ENCODE assay signal across 2 cellular contexts in the genomic region with DNA sequence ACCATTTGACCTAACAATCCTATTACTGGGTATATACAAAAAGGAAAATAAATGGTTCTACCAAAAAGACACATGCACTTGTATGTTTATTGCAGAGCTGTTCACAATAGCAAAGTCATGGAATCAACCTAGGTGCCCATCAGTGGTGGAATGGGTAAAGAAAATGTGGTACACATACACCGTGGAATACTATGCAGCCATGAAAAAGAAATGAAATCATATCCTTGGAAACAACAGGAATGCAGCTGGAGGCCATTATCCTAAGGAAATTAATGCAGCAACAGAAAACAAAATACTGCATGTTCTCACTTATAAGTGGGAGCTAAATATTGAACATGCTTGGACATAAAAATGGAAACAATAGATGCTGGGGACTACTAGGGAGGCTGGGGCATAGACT.
TF ChIP-seq lines count a peak whose summit lies in the region.

No MANE protein-coding gene starts in this region.

TF ChIP-seq in SK-N-SH, 30 proteins besides CTCF, POLR2A, EP300 and RAD21 (continued from another document):
- TF ChIP-seq MEF2A (IDR thresholded peaks at IDR 0.05; ENCODE audit: borderline replicate concordance, low read depth) (no peak), FOSL2 (IDR thresholded peaks at IDR 0.05; ENCODE audit: borderline replicate concordance, low read depth) (no peak), GABPA (IDR thresholded peaks at IDR 0.05; ENCODE audit: low read depth) (no peak), CHD2 (IDR thresholded peaks at IDR 0.05; ENCODE audit: low read length, partially characterized antibody) (no peak), NFIC (IDR thresholded peaks at IDR 0.05; ENCODE audit: borderline replicate concordance) (no peak), RXRA (IDR thresholded peaks at IDR 0.05; ENCODE audit: borderline replicate concordance, low read depth) (no peak), YY1 (IDR thresholded peaks at IDR 0.05; ENCODE audit: low read depth) (no peak), NRF1 (IDR thresholded peaks at IDR 0.05; ENCODE audit: low read depth, low read length) (no peak), RFX5 (IDR thresholded peaks at IDR 0.05; ENCODE audit: low read length) (no peak), JUND (IDR thresholded peaks at IDR 0.05) (no peak), SIN3A (IDR thresholded peaks at IDR 0.05; ENCODE audit: borderline replicate concordance, low read depth, low read length) (no peak), TAF1 (IDR thresholded peaks at IDR 0.05; ENCODE audit: borderline replicate concordance, low read depth, low read length) (no peak), EZH2phosphoT487 (IDR thresholded peaks at IDR 0.05; ENCODE audit: borderline replicate concordance, low read depth) (no peak)
- TF ChIP-seq, protein P1, sequence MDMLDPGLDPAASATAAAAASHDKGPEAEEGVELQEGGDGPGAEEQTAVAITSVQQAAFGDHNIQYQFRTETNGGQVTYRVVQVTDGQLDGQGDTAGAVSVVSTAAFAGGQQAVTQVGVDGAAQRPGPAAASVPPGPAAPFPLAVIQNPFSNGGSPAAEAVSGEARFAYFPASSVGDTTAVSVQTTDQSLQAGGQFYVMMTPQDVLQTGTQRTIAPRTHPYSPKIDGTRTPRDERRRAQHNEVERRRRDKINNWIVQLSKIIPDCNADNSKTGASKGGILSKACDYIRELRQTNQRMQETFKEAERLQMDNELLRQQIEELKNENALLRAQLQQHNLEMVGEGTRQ (IDR thresholded peaks at IDR 0.05; ENCODE audit: borderline replicate concordance, low read depth, low read length), result no peak
- TF ChIP-seq, protein P2, sequence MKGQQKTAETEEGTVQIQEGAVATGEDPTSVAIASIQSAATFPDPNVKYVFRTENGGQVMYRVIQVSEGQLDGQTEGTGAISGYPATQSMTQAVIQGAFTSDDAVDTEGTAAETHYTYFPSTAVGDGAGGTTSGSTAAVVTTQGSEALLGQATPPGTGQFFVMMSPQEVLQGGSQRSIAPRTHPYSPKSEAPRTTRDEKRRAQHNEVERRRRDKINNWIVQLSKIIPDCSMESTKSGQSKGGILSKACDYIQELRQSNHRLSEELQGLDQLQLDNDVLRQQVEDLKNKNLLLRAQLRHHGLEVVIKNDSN (IDR thresholded peaks at IDR 0.05; ENCODE audit: borderline replicate concordance, low read depth), result no peak
- TF ChIP-seq, protein P3, sequence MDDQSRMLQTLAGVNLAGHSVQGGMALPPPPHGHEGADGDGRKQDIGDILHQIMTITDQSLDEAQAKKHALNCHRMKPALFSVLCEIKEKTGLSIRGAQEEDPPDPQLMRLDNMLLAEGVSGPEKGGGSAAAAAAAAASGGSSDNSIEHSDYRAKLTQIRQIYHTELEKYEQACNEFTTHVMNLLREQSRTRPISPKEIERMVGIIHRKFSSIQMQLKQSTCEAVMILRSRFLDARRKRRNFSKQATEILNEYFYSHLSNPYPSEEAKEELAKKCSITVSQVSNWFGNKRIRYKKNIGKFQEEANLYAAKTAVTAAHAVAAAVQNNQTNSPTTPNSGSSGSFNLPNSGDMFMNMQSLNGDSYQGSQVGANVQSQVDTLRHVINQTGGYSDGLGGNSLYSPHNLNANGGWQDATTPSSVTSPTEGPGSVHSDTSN (IDR thresholded peaks at IDR 0.05), result no peak
- TF ChIP-seq, protein P4, sequence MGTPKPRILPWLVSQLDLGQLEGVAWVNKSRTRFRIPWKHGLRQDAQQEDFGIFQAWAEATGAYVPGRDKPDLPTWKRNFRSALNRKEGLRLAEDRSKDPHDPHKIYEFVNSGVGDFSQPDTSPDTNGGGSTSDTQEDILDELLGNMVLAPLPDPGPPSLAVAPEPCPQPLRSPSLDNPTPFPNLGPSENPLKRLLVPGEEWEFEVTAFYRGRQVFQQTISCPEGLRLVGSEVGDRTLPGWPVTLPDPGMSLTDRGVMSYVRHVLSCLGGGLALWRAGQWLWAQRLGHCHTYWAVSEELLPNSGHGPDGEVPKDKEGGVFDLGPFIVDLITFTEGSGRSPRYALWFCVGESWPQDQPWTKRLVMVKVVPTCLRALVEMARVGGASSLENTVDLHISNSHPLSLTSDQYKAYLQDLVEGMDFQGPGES (IDR thresholded peaks at IDR 0.05; ENCODE audit: low read depth, low read length), result no peak
- TF ChIP-seq, protein P5, sequence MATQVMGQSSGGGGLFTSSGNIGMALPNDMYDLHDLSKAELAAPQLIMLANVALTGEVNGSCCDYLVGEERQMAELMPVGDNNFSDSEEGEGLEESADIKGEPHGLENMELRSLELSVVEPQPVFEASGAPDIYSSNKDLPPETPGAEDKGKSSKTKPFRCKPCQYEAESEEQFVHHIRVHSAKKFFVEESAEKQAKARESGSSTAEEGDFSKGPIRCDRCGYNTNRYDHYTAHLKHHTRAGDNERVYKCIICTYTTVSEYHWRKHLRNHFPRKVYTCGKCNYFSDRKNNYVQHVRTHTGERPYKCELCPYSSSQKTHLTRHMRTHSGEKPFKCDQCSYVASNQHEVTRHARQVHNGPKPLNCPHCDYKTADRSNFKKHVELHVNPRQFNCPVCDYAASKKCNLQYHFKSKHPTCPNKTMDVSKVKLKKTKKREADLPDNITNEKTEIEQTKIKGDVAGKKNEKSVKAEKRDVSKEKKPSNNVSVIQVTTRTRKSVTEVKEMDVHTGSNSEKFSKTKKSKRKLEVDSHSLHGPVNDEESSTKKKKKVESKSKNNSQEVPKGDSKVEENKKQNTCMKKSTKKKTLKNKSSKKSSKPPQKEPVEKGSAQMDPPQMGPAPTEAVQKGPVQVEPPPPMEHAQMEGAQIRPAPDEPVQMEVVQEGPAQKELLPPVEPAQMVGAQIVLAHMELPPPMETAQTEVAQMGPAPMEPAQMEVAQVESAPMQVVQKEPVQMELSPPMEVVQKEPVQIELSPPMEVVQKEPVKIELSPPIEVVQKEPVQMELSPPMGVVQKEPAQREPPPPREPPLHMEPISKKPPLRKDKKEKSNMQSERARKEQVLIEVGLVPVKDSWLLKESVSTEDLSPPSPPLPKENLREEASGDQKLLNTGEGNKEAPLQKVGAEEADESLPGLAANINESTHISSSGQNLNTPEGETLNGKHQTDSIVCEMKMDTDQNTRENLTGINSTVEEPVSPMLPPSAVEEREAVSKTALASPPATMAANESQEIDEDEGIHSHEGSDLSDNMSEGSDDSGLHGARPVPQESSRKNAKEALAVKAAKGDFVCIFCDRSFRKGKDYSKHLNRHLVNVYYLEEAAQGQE (IDR thresholded peaks at IDR 0.05; ENCODE audit: low read depth, low read length), result no peak
TF ChIP-seq in SK-N-SH: peak in this region for 0.

TF ChIP-seq in K562, 482 proteins besides CTCF, POLR2A, EP300 and RAD21 (continued from another document):
- peak; percentile 80 for TF ChIP-seq ZNF146 (CRISPR knock-in tag; IDR thresholded peaks at IDR 0.05; ENCODE audit: unreplicated experiment)
